In genomic region chr3:47512416-47513124, GRCh38 we compare ENCODE assay signal across 8 cellular contexts. TPM values are rescaled to one million over a fixed set of nuclear protein-coding genes. Genes with fewer than 3 reads are reported as not detected.
DNase-seq lines count a peak whose midpoint lies in the region; ATAC-seq and TF ChIP-seq lines count a peak whose summit lies in the region.

No MANE protein-coding gene starts in this region.

- no peaks in the 10 kb centered on the region for H4K20me1 ChIP-seq in GM23248 (ENCODE audit: insufficient read depth)

- peak overlapping the region; percentile 96 for H3K4me2 ChIP-seq in GM23248 (ENCODE audit: unreplicated experiment)

- H3K27ac Mint-ChIP-seq in stimulated activated naive CD8-positive, alpha-beta T cell treated with anti-CD3 and anti-CD28 coated beads, Interleukin-15, Interleukin-2, amounts not matched to agents 100 ng/mL and 50 ng/mL, for 24 hours: peak overlapping the region; percentile 98

- peak overlapping the region; percentile 95 for H2AFZ ChIP-seq in GM23248

- no peaks in the 10 kb centered on the region for H3K27me3 ChIP-seq in GM23248 (replicated peaks; ENCODE audit: insufficient read depth)

- H3K27ac ChIP-seq in GM23248 (peak overlapping the region; percentile 79), SK-N-MC (peak overlapping the region; percentile 99)

- H3K9ac ChIP-seq in GM23248: peak overlapping the region; percentile 85
- H3K9ac ChIP-seq in SK-N-MC (ENCODE audit: insufficient read length): peak overlapping the region; percentile 86

- in situ Hi-C loops in GM23248 (cut with MboI): no loop called here

- peak overlapping the region; percentile 94 for H3K4me3 Mint-ChIP-seq in stimulated activated naive CD8-positive, alpha-beta T cell treated with anti-CD3 and anti-CD28 coated beads, Interleukin-15, Interleukin-2, amounts not matched to agents 100 ng/mL and 50 ng/mL, for 24 hours

- peaks cover 38% of the 10 kb centered on the region for H3K79me2 ChIP-seq in GM23248 (ENCODE audit: insufficient read depth)

- DNase-seq in AML-193 (lab: John Stamatoyannopoulos, UW) (peak; percentile 15 to 38), GM23248 (peak; percentile 63), SK-N-MC (ENCODE audit: low read depth, low spot score) (no peak), cerebellum (ENCODE audit: low spot score) (peak; percentile 21), lower leg skin (ENCODE audit: low spot score in 2 of 2) (peak in 1 of 2 donors; percentile 27), NCI-H1048 (lab: John Stamatoyannopoulos, UW) (no peak)

- H3K4me1 ChIP-seq in GM23248 (ENCODE audit: insufficient read depth): no peaks in the 10 kb centered on the region; the same call in 1 of the 2 replicates

- H3K9me2 ChIP-seq in GM23248 (ENCODE audit: insufficient read depth): no peaks in the 10 kb centered on the region

- no peaks in the 10 kb centered on the region for H3F3A ChIP-seq in GM23248 (ENCODE audit: insufficient read depth)

- H3K36me3 ChIP-seq in GM23248 (ENCODE audit: low read depth): peaks cover 3% of the 10 kb centered on the region; the same call in 1 of the 2 replicates
- peaks cover 22% of the 10 kb centered on the region for H3K36me3 ChIP-seq in SK-N-MC (ENCODE audit: insufficient read depth, low read length)

- TF ChIP-seq POLR2A in lower leg skin (IDR thresholded peaks at IDR 0.05): no peak

- no peaks in the 10 kb centered on the region for H3K9me3 Mint-ChIP-seq in stimulated activated naive CD8-positive, alpha-beta T cell treated with anti-CD3 and anti-CD28 coated beads, Interleukin-15, Interleukin-2, amounts not matched to agents 100 ng/mL and 50 ng/mL, for 24 hours

- ATAC-seq in HG03457 (IDR thresholded peaks at IDR 0.05; ENCODE audit: unreplicated experiment): no peak

- no peak for TF ChIP-seq CTCF in lower leg skin (IDR thresholded peaks at IDR 0.05)

- H3K27me3 Mint-ChIP-seq in stimulated activated naive CD8-positive, alpha-beta T cell treated with anti-CD3 and anti-CD28 coated beads, Interleukin-15, Interleukin-2, amounts not matched to agents 100 ng/mL and 50 ng/mL, for 24 hours: no peaks in the 10 kb centered on the region

- H3K36me3 Mint-ChIP-seq in stimulated activated naive CD8-positive, alpha-beta T cell treated with anti-CD3 and anti-CD28 coated beads, Interleukin-15, Interleukin-2, amounts not matched to agents 100 ng/mL and 50 ng/mL, for 24 hours (ENCODE audit: low read depth): peaks cover 24% of the 10 kb centered on the region

- 11% methylated on average over 35 to 36 of the region's 36 CpGs for WGBS in GM23248 (ENCODE audit: low coverage in 1 of 2, low lambda C conversion rate in 2 of 2, missing lambda C conversion rate in 2 of 2), 2 experiments
- WGBS in lower leg skin, 2 donors: 15 to 17% methylated on average over 36 of the region's 36 CpGs

- H3K4me3 ChIP-seq in GM23248 (peak overlapping the region; percentile 95), SK-N-MC (peak overlapping the region; percentile 87), lower leg skin (ENCODE audit: low read depth, poor library complexity, severe bottlenecking) (peak overlapping the region; percentile 60)

- intact Hi-C loops in lower leg skin (cut with DNase I; ENCODE audit: low total_unique reads): no loop called here

- H3K9me3 ChIP-seq in GM23248 (ENCODE audit: low read depth) (no peaks in the 10 kb centered on the region), SK-N-MC (ENCODE audit: low read depth, low read length) (no peaks in the 10 kb centered on the region)

- peaks cover 27% of the 10 kb centered on the region for H3K4me1 Mint-ChIP-seq in stimulated activated naive CD8-positive, alpha-beta T cell treated with anti-CD3 and anti-CD28 coated beads, Interleukin-15, Interleukin-2, amounts not matched to agents 100 ng/mL and 50 ng/mL, for 24 hours (ENCODE audit: low read depth)

RNA-seq across cellular contexts. Expression of gene ELP6, which starts 0.9 kb away (rescaled TPM):
- 25.7 and 28.6 TPM in 2 replicates for total RNA-seq in GM23248 (2014; rRNA removed; shearing (Covaris generic))
- 34.9 and 36.0 TPM in 2 replicates for polyA plus RNA-seq in GM23248 (2016; fragmentation: Nextera tagmentation; extraction: Ambion mirVana)
- 25.0 TPM for total RNA-seq in cerebellum
- 10 to 100 TPM; 17.8 to 24.0 (median 19.4) TPM for total RNA-seq in lower leg skin

RNA-seq across cellular contexts. Expression of gene SCAP, which starts 36.8 kb away (rescaled TPM):
- total RNA-seq in GM23248 (2014; rRNA removed; shearing (Covaris generic)): 70.1 and 91.3 TPM in 2 replicates
- polyA plus RNA-seq in GM23248 (2016; fragmentation: Nextera tagmentation; extraction: Ambion mirVana): 34.6 and 34.7 TPM in 2 replicates
- total RNA-seq in cerebellum (63.3 TPM), lower leg skin (100 to 1,000 TPM; 100 to 188 (median 123) TPM)

Comparison
In these comparisons a context has a peak if more than half of its experiments do, and no peak if none do; other contexts are left out.
1. DNase-seq: peak in AML-193 (2 of 2), GM23248 (single experiment) and cerebellum (single experiment); none in SK-N-MC (single experiment) and NCI-H1048 (single experiment).
2. Peak in every context shown above with its lines, with median percentiles within 50 percentile points of each other: H3K4me3 ChIP-seq.